In the genomic region with DNA sequence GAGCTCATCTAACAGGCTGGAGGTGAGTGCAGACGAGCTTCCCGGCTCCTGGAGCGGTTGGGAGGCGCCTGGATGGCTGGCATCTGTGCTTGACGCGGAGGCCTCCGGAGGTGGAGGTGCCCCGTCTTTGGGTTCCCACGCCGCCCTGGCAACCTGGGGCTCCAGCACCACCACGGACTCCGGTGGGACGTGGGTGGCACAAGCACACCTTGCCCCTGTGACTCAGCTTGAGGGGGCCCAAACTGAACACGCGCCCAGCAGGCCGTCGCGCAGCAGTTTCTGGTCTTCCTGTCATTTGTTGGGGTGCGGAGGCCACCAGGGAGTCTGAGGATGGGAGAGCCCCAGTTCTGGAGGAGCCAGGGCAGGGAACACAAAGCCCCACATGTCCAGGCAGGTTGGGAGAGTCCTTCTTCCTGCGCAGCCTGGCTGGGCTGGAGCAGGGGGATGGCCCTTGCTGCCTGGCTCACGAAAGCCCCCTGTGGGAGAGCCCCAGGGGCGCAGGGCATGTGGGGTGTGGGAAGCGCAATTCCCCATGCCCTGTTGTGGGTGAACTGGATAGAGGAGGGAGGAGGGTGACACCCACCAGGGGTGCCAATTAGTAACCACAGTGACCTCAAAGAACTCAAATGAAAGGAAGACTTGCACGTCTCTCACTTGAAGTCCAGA, we compare ENCODE assay signal across 13 cellular contexts.
DNase-seq lines count a peak whose midpoint lies in the region; ATAC-seq, FAIRE-seq and TF ChIP-seq lines count a peak whose summit lies in the region.
"Had no signal": no experiment of that assay in that cellular context is flagged by ENCODE, and none has a peak within 500 bp of the region (broad histone marks: within the 10 kb centered on the region; RNA-seq: fewer than 3 reads in every experiment).

No MANE protein-coding gene starts in this region.

- peak overlapping the region; percentile 39 for H3K4me3 ChIP-seq in epithelial cell of proximal tubule (ENCODE audit: low read depth, low read length)
- H3K4me3 ChIP-seq: neural progenitor cell had no signal

- no peak for TF ChIP-seq CTCF in epithelial cell of proximal tubule (conservative IDR thresholded peaks at IDR 0.05; ENCODE audit: low read depth, low read length)

- peak; percentile 55 for ATAC-seq in HG03432 (IDR thresholded peaks at IDR 0.05; ENCODE audit: unreplicated experiment)
- ATAC-seq in GM21360 (IDR thresholded peaks at IDR 0.05; ENCODE audit: unreplicated experiment), result no peak
- ATAC-seq in GM19351 (IDR thresholded peaks at IDR 0.05; ENCODE audit: unreplicated experiment), result no peak

- DNase-seq in NCI-H146 (lab: John Stamatoyannopoulos, UW), result peak; percentile 55
- no peak for DNase-seq in NCI-H146 treated with DMSO at 0.1 percent for 48 hours (lab: John Stamatoyannopoulos, UW; ENCODE audit: unreplicated experiment)
- no peak for DNase-seq in epithelial cell of proximal tubule (ENCODE audit: low read depth)
- peak; percentile 36 for DNase-seq in stimulated activated CD8-positive, alpha-beta memory T cell treated with anti-CD3 and anti-CD28 coated beads, Interleukin-4, amount 100 ng/mL, for 48 hours
- no peak for DNase-seq in GM12892 (ENCODE audit: insufficient read length)
- DNase-seq: hippocampal formation, KBM-7 had no signal

- no peak for FAIRE-seq in GM12892 (lab: Jason Lieb, UNC)
- FAIRE-seq: A204.1, bronchial epithelial cell had no signal

- TF ChIP-seq POLR2A in GM12892 (IDR thresholded peaks at IDR 0.05; ENCODE audit: low read depth, low read length), result no peak

Comparison
In these comparisons a context has a peak if more than half of its experiments do, and no peak if none do; other contexts are left out.
1. DNase-seq: peak in NCI-H146 (single experiment) and stimulated activated CD8-positive, alpha-beta memory T cell treated with anti-CD3 and anti-CD28 coated beads, Interleukin-4, amount 100 ng/mL, for 48 hours (single experiment); none in NCI-H146 treated with DMSO at 0.1 percent for 48 hours (single experiment), epithelial cell of proximal tubule (single experiment) and GM12892 (single experiment).